Comparison of ENCODE assay signal across 8 cellular contexts in the genomic region with DNA sequence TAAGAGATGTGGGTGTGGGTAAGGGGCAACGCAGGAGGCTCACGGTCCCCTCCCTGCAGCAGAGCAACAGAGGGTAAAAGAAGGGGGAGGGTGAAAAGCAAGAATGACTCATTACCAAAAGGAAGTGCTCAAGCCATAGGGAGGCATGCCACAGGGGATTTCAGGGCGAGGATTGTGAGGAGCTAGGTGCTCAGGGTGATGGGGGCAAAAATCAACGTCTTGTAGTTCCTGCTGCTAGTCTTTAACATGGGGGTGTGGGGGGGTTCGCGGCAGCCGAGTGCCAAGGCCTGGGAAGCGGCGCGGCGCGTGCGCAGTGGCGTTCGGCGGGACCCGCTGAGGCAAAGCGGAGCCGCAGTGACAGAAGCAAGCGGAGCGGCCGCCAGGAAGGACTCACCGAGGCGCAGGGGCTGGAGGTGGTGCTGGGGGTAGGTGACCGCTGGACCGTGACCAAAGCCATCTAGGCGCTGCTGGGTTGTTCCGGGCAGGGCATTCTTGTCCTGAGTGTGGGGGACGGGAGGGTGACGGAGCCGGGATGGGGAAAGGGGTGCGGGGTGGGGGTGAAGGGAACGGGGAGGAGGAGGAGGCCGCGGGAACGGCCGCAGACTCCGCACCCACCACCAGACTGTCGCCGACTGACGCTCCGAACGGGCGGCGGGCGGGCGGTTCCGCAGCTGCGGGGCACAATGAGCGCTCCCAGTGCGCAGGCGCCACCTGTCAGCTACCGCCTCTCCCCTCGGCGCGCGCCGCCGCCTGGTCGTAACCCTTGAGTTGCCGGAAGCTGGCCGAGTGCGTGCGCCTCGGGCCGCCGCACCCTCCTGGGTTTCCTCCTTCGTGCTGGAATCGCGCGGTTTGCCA. TPM values are rescaled to one million over a fixed set of nuclear protein-coding genes. Genes with fewer than 3 reads are reported as not detected.
DNase-seq lines count a peak whose midpoint lies in the region; ATAC-seq and TF ChIP-seq lines count a peak whose summit lies in the region.

TSS of gene SSH2 (minus strand) at position 685 of the 855 bp plus-strand sequence. CDS start at position 457, 228 bp downstream.

- H3K4me3 Mint-ChIP-seq in activated T-helper 1 cell treated with anti-CD3 and anti-CD28 coated beads, Interleukin-12 subunit alpha, Interleukin-12 subunit beta, Interleukin-2, Interleukin-4 antibody, amounts not matched to agents 30 ng/mL and 10 ng/mL and 1 ng/mL, durations not matched to agents 14 hours and 24 hours and 36 hours, result no peak within 1 kb of the TSS
- H3K4me3 Mint-ChIP-seq in naive thymus-derived CD8-positive, alpha-beta T cell, result no peak within 1 kb of the TSS

- DNase-seq in DMS153 treated with DMSO at 0.1 percent for 48 hours (lab: John Stamatoyannopoulos, UW; ENCODE audit: unreplicated experiment) (peak; percentile 89), LoVo (ENCODE audit: low spot score) (peak; percentile 95), RPMI8226 (peak; percentile 96), fibroblast of mammary gland (ENCODE audit: low read depth) (peak; percentile 67)
- peak; percentile 84 for DNase-seq in activated T-helper 1 cell treated with anti-CD3 and anti-CD28 coated beads, Interleukin-12 subunit alpha, Interleukin-12 subunit beta, Interleukin-2, Interleukin-4 antibody, amounts not matched to agents 30 ng/mL and 10 ng/mL and 1 ng/mL, durations not matched to agents 14 hours and 24 hours and 36 hours (ENCODE audit: low spot score)
- DNase-seq in naive thymus-derived CD8-positive, alpha-beta T cell, result peak; percentile 81 to 92 (median 86)
- DNase-seq in stimulated activated naive CD4-positive, alpha-beta T cell (lab: John Stamatoyannopoulos, UW), result peak; percentile 77 to 89 (median 84)

- H3K27ac Mint-ChIP-seq in activated T-helper 1 cell treated with anti-CD3 and anti-CD28 coated beads, Interleukin-12 subunit alpha, Interleukin-12 subunit beta, Interleukin-2, Interleukin-4 antibody, amounts not matched to agents 30 ng/mL and 10 ng/mL and 1 ng/mL, durations not matched to agents 14 hours and 24 hours and 36 hours, result no peak within 1 kb of the TSS
- no peak within 1 kb of the TSS for H3K27ac Mint-ChIP-seq in naive thymus-derived CD8-positive, alpha-beta T cell

- H3K4me3 ChIP-seq in fibroblast of mammary gland (ENCODE audit: control insufficient read depth, low read depth, low read length), result peak within 1 kb of the TSS; percentile 81

- peaks cover 36% of the 10 kb centered on the region for H3K4me1 Mint-ChIP-seq in activated T-helper 1 cell treated with anti-CD3 and anti-CD28 coated beads, Interleukin-12 subunit alpha, Interleukin-12 subunit beta, Interleukin-2, Interleukin-4 antibody, amounts not matched to agents 30 ng/mL and 10 ng/mL and 1 ng/mL, durations not matched to agents 14 hours and 24 hours and 36 hours (ENCODE audit: low read depth)
- H3K4me1 Mint-ChIP-seq in naive thymus-derived CD8-positive, alpha-beta T cell, result peaks cover 23 to 37% (median 29%) of the 10 kb centered on the region in 4 donors

- intact Hi-C loops in activated T-helper 1 cell treated with anti-CD3 and anti-CD28 coated beads, Interleukin-12 subunit alpha, Interleukin-12 subunit beta, Interleukin-2, Interleukin-4 antibody, amounts not matched to agents 30 ng/mL and 10 ng/mL and 1 ng/mL, durations not matched to agents 14 hours and 24 hours and 36 hours (cut with micrococcal nuclease), result loop anchor here (1.0 to 5.0 kb wide), 9 partner anchors 15 to 539 kb away; partner anchors contain the start of genes ABHD15, GIT1, TAOK1 and TMIGD1

- TF ChIP-seq CTCF in fibroblast of mammary gland (conservative IDR thresholded peaks at IDR 0.05; ENCODE audit: control insufficient read depth, insufficient read depth, low read depth, low read length), result no peak

- peak; percentile 43 for ATAC-seq in GM21737 (IDR thresholded peaks at IDR 0.05; ENCODE audit: unreplicated experiment)
- peak; percentile 65 to 70 for ATAC-seq in naive thymus-derived CD8-positive, alpha-beta T cell

- H3K9me3 Mint-ChIP-seq in activated T-helper 1 cell treated with anti-CD3 and anti-CD28 coated beads, Interleukin-12 subunit alpha, Interleukin-12 subunit beta, Interleukin-2, Interleukin-4 antibody, amounts not matched to agents 30 ng/mL and 10 ng/mL and 1 ng/mL, durations not matched to agents 14 hours and 24 hours and 36 hours, result no peaks in the 10 kb centered on the region
- H3K9me3 Mint-ChIP-seq in naive thymus-derived CD8-positive, alpha-beta T cell, result no peaks in the 10 kb centered on the region

- no peaks in the 10 kb centered on the region for H3K27me3 Mint-ChIP-seq in activated T-helper 1 cell treated with anti-CD3 and anti-CD28 coated beads, Interleukin-12 subunit alpha, Interleukin-12 subunit beta, Interleukin-2, Interleukin-4 antibody, amounts not matched to agents 30 ng/mL and 10 ng/mL and 1 ng/mL, durations not matched to agents 14 hours and 24 hours and 36 hours (ENCODE audit: insufficient read depth)
- no peaks in the 10 kb centered on the region for H3K27me3 Mint-ChIP-seq in naive thymus-derived CD8-positive, alpha-beta T cell

- POLR2A ChIA-PET in naive thymus-derived CD8-positive, alpha-beta T cell (lab: Charles Lee), result interaction anchor here (0.7 to 3.0 kb wide), 13 partner anchors 10 to 1558 kb away, joined by 3 to 65 read pairs (median 6); partner anchors contain the start of genes ABHD15, TAOK1 and TP53I13

- H3K36me3 Mint-ChIP-seq in activated T-helper 1 cell treated with anti-CD3 and anti-CD28 coated beads, Interleukin-12 subunit alpha, Interleukin-12 subunit beta, Interleukin-2, Interleukin-4 antibody, amounts not matched to agents 30 ng/mL and 10 ng/mL and 1 ng/mL, durations not matched to agents 14 hours and 24 hours and 36 hours (ENCODE audit: low read depth), result peaks cover 9% of the 10 kb centered on the region
- peaks cover 0 to 4% (median 0%) of the 10 kb centered on the region in 3 donors for H3K36me3 Mint-ChIP-seq in naive thymus-derived CD8-positive, alpha-beta T cell

RNA-seq across cellular contexts. Expression of gene SSH2, which starts in this region (rescaled TPM):
- 40.7 and 43.6 TPM in 2 replicates for total RNA-seq in activated T-helper 1 cell treated with anti-CD3 and anti-CD28 coated beads, Interleukin-12 subunit alpha, Interleukin-12 subunit beta, Interleukin-2, Interleukin-4 antibody, amounts not matched to agents 30 ng/mL and 10 ng/mL and 1 ng/mL, durations not matched to agents 14 hours and 24 hours and 36 hours
- 10 to 100 TPM; 64.8 to 73.9 TPM for total RNA-seq in naive thymus-derived CD8-positive, alpha-beta T cell
- polyA plus RNA-seq in naive thymus-derived CD8-positive, alpha-beta T cell, result 10 to 100 TPM; 27.1 to 32.6 (median 27.6) TPM

Comparison
In these comparisons a context has a peak if more than half of its experiments do, and no peak if none do; other contexts are left out.
1. Peak in every context shown above with its lines: DNase-seq, ATAC-seq and H3K4me3 ChIP-seq.